In genomic region chr6:71510057-71510713, GRCh38 we compare ENCODE assay signal across 8 cellular contexts.
DNase-seq lines count a peak whose midpoint lies in the region; ATAC-seq and TF ChIP-seq lines count a peak whose summit lies in the region.

No MANE protein-coding gene starts in this region.

- H3K36me3 ChIP-seq in SJCRH30, result no peaks in the 10 kb centered on the region

- H3K27ac ChIP-seq in SJCRH30, result no peak overlapping the region

- peak; percentile 73 for TF ChIP-seq CTCF in AG09319 (IDR thresholded peaks at IDR 0.05; ENCODE audit: low read depth, low read length)
- peak; percentile 76 for TF ChIP-seq CTCF in fibroblast of the aortic adventitia (IDR thresholded peaks at IDR 0.05; ENCODE audit: insufficient read depth, low read length)
- TF ChIP-seq CTCF in omental fat pad (IDR thresholded peaks at IDR 0.05), result peak in 1 of 3 donors; percentile 29

- H3K4me3 ChIP-seq in SJCRH30, result no peak overlapping the region
- no peak overlapping the region for H3K4me3 ChIP-seq in fibroblast of the aortic adventitia (ENCODE audit: low read depth, low read length)

- DNase-seq in AG09319 (ENCODE audit: extremely low read depth, low read depth), result peak; percentile 44
- DNase-seq in SJCRH30, result peak; percentile 77 to 90
- DNase-seq in fibroblast of the aortic adventitia (ENCODE audit: low read depth), result peak; percentile 87
- DNase-seq in omental fat pad (ENCODE audit: low spot score), result no peak
- no peak for DNase-seq in NCI-H1092 (lab: John Stamatoyannopoulos, UW)
- no peak for DNase-seq in activated naive CD4-positive, alpha-beta T cell treated with anti-CD3 and anti-CD28 coated beads, Interleukin-2, amount 50 U/mL, for 16 hours

- ATAC-seq in GM18858 (IDR thresholded peaks at IDR 0.05; ENCODE audit: unreplicated experiment), result peak; percentile 72
- peak; percentile 80 for ATAC-seq in HG03066 (IDR thresholded peaks at IDR 0.05; ENCODE audit: low read depth, unreplicated experiment)
- ATAC-seq in omental fat pad (ENCODE audit: low FRiP score), result peak; percentile 83

- H3K4me1 ChIP-seq in SJCRH30, result peaks cover 36% of the 10 kb centered on the region

- no peaks in the 10 kb centered on the region for H3K9me3 ChIP-seq in SJCRH30 (replicated peaks)

- no peaks in the 10 kb centered on the region for H3K27me3 ChIP-seq in SJCRH30

Comparison
In these comparisons a context has a peak if more than half of its experiments do, and no peak if none do; other contexts are left out.
1. DNase-seq: peak in AG09319 (single experiment), SJCRH30 (2 of 2) and fibroblast of the aortic adventitia (single experiment); none in omental fat pad (single experiment), NCI-H1092 (single experiment) and activated naive CD4-positive, alpha-beta T cell treated with anti-CD3 and anti-CD28 coated beads, Interleukin-2, amount 50 U/mL, for 16 hours (single experiment).
2. Peak in every context shown above with its lines, with median percentiles within 50 percentile points of each other: ATAC-seq.